In the genomic region with DNA sequence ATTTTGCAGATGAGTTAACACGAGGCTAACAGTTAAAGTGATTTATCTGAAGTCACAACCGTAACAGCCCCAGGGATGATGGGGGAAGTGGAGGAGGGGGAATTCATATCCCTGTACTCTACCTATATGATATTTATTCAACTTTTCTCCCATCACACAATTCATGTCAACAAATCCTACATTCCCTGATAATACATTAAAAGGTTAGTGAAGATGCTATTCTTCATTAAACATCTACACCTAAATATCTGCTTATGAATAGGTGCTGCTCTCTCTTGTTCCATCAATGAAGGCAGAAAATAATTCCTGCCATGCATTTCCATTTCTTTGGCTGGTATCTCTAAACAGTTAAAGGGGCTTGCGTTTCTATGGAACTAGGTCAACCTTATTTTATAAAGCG, we compare ENCODE assay signal across 9 cellular contexts. TPM values are rescaled to one million over a fixed set of nuclear protein-coding genes. Genes with fewer than 3 reads are reported as not detected.
A peak's percentile ranks its signal among the peaks of the same experiment; 100 is the strongest.
DNase-seq lines count a peak whose midpoint lies in the region; ATAC-seq, FAIRE-seq and TF ChIP-seq lines count a peak whose summit lies in the region.
"Had no signal": no experiment of that assay in that cellular context is flagged by ENCODE, and none has a peak within 500 bp of the region (broad histone marks: within the 10 kb centered on the region; RNA-seq: fewer than 3 reads in every experiment).

No MANE protein-coding gene starts in this region.

- BruUV-seq in HepG2 (replicated peaks; lab: Mats Ljungman, UMichigan), result no TSS peak

- ATAC-seq in HepG2, result no peak
- no peak for ATAC-seq in right lobe of liver
- ATAC-seq in HG02763 (IDR thresholded peaks at IDR 0.05; ENCODE audit: unreplicated experiment), result no peak
- no peak for ATAC-seq in stimulated activated naive B cell treated with anti-CD40 and anti-IgM and Interleukin-4, amounts not matched to agents 10 μg/mL and 1 μg/mL and 100 μg/mL, for 72 hours (replicated peaks)

- no peak overlapping the region for H3K27ac ChIP-seq in HepG2 (ENCODE audit: extremely low read length, insufficient read depth, low read length)
- H3K27ac ChIP-seq in right lobe of liver, result no peak overlapping the region
- peak overlapping the region; percentile 95 for H3K27ac ChIP-seq in epithelial cell of prostate
- peak overlapping the region; percentile 99 for H3K27ac ChIP-seq in vagina

- no peak for TF ChIP-seq RAD21 in HepG2 (CRISPR knock-in tag; IDR thresholded peaks at IDR 0.05)

- H3K4me1 ChIP-seq in HepG2 (ENCODE audit: insufficient read depth, low read length) (peaks cover 44% of the 10 kb centered on the region), right lobe of liver (no peaks in the 10 kb centered on the region), vagina (peaks cover 52% of the 10 kb centered on the region)

- CTCF ChIA-PET in HepG2 (lab: Yijun Ruan, JAX; ENCODE audit: low intra/inter-chr PET ratio, low total read pairs), result no interaction called here

- peak overlapping the region; percentile 94 for H3K27ac Mint-ChIP-seq in nephron progenitor cell
- H3K27ac Mint-ChIP-seq in stimulated activated naive B cell treated with anti-CD40 and anti-IgM and Interleukin-4, amounts not matched to agents 10 μg/mL and 1 μg/mL and 100 μg/mL, for 72 hours, result no peak overlapping the region

- H3K36me3 ChIP-seq in HepG2 (replicated peaks in 1 of 2; ENCODE audit: control insufficient read depth in 1 of 2, insufficient read depth in 2 of 2, low read length in 2 of 2) (peaks cover 14 to 68% of the 10 kb centered on the region in 2 experiments), right lobe of liver (peaks cover 0 to 19% (median 0%) of the 10 kb centered on the region in 4 donors), vagina (peaks cover 0 to 48% of the 10 kb centered on the region in 2 donors)

- peaks cover 60% of the 10 kb centered on the region for H3K4me1 Mint-ChIP-seq in nephron progenitor cell
- H3K4me1 Mint-ChIP-seq in stimulated activated naive B cell treated with anti-CD40 and anti-IgM and Interleukin-4, amounts not matched to agents 10 μg/mL and 1 μg/mL and 100 μg/mL, for 72 hours, result peaks cover 16 to 36% of the 10 kb centered on the region in 2 donors

- no peaks in the 10 kb centered on the region for H3K27me3 Mint-ChIP-seq in nephron progenitor cell (ENCODE audit: low read depth, poor library complexity)
- no peaks in the 10 kb centered on the region for H3K27me3 Mint-ChIP-seq in stimulated activated naive B cell treated with anti-CD40 and anti-IgM and Interleukin-4, amounts not matched to agents 10 μg/mL and 1 μg/mL and 100 μg/mL, for 72 hours

- no peak overlapping the region for H3K4me2 ChIP-seq in HepG2 (ENCODE audit: low read depth, low read length)

- TF ChIP-seq EP300 in HepG2 (IDR thresholded peaks at IDR 0.05; ENCODE audit: low read depth in 2 of 2, low read length in 2 of 2) (no peak), HepG2 (CRISPR knock-in tag; IDR thresholded peaks at IDR 0.05; ENCODE audit: borderline replicate concordance) (no peak)

- peaks cover 43% of the 10 kb centered on the region for H3K36me3 Mint-ChIP-seq in nephron progenitor cell (ENCODE audit: low read depth)
- peaks cover 12 to 33% of the 10 kb centered on the region in 2 donors for H3K36me3 Mint-ChIP-seq in stimulated activated naive B cell treated with anti-CD40 and anti-IgM and Interleukin-4, amounts not matched to agents 10 μg/mL and 1 μg/mL and 100 μg/mL, for 72 hours

- H3K4me3 ChIP-seq in HepG2 (replicated peaks in 1 of 3; ENCODE audit: insufficient read depth in 1 of 3, low read depth in 2 of 3, low read length in 3 of 3), result no peak overlapping the region
- no peak overlapping the region for H3K4me3 ChIP-seq in right lobe of liver
- peak overlapping the region in 1 of 2 donors; percentile 12 for H3K4me3 ChIP-seq in vagina

- POLR2A ChIA-PET in HepG2 (lab: Yijun Ruan, JAX), result no interaction called here

- H3K9me3 ChIP-seq in HepG2 (ENCODE audit: low read length) (no peaks in the 10 kb centered on the region), right lobe of liver (no peaks in the 10 kb centered on the region), vagina (no peaks in the 10 kb centered on the region)

- peak overlapping the region; percentile 95 for H3K4me3 Mint-ChIP-seq in nephron progenitor cell
- no peak overlapping the region for H3K4me3 Mint-ChIP-seq in stimulated activated naive B cell treated with anti-CD40 and anti-IgM and Interleukin-4, amounts not matched to agents 10 μg/mL and 1 μg/mL and 100 μg/mL, for 72 hours

- H4K20me1 ChIP-seq in HepG2 (ENCODE audit: insufficient read depth, low read length), result peaks cover 35% of the 10 kb centered on the region

- WGBS in HepG2 (ENCODE audit: low lambda C conversion rate), result 94% methylated on average over 4 of the region's 4 CpGs
- WGBS in right lobe of liver (ENCODE audit: insufficient coverage, low coverage, low lambda C conversion rate, missing lambda C conversion rate), result 66% methylated on average over 4 of the region's 4 CpGs

- in situ Hi-C loops in HepG2 (cut with HindIII; ENCODE audit: extremely low pct_ligation_motif_present, low pct_unique_long_range_greater_than_20kb), result no loop called here

- DNase-seq in HepG2 (ENCODE audit: low spot score), result no peak
- DNase-seq in right lobe of liver, result no peak
- no peak for DNase-seq in epithelial cell of prostate (ENCODE audit: low read depth, low spot score)
- no peak for DNase-seq in nephron progenitor cell
- DNase-seq in vagina (ENCODE audit: extremely low spot score in 2 of 2), result no peak
- no peak for DNase-seq in iPS-NIHi7 (ENCODE audit: extremely low spot score)
- no peak for DNase-seq in stimulated activated naive B cell treated with anti-CD40 and anti-IgM and Interleukin-4, amounts not matched to agents 10 μg/mL and 1 μg/mL and 100 μg/mL, for 72 hours
- DNase-seq: activated CD4-positive, CD25-positive, alpha-beta regulatory T cell treated with anti-CD3 and anti-CD28 coated beads, Interleukin-2, amount 50 U/mL, for 72 hours had no signal

- H3K27me3 ChIP-seq in HepG2 (ENCODE audit: control insufficient read depth in 1 of 2, insufficient read depth in 2 of 2, low read length in 2 of 2) (no peaks in the 10 kb centered on the region), right lobe of liver (no peaks in the 10 kb centered on the region), vagina (no peaks in the 10 kb centered on the region)

- FAIRE-seq in HepG2 (lab: Jason Lieb, UNC), result no peak

- no peaks in the 10 kb centered on the region for H3K9me3 Mint-ChIP-seq in nephron progenitor cell
- no peaks in the 10 kb centered on the region for H3K9me3 Mint-ChIP-seq in stimulated activated naive B cell treated with anti-CD40 and anti-IgM and Interleukin-4, amounts not matched to agents 10 μg/mL and 1 μg/mL and 100 μg/mL, for 72 hours

- TF ChIP-seq POLR2A in HepG2 (IDR thresholded peaks at IDR 0.05; ENCODE audit: insufficient read depth in 1 of 2, low read depth in 2 of 2, low read length in 2 of 2) (no peak), right lobe of liver (IDR thresholded peaks at IDR 0.05) (no peak), vagina (IDR thresholded peaks at IDR 0.05) (no peak)

- no peak overlapping the region for H3K9ac ChIP-seq in HepG2 (ENCODE audit: insufficient read depth, low read depth, low read length)

- intact Hi-C loops in HepG2 (cut with micrococcal nuclease; ENCODE audit: unreplicated experiment) (no loop called here), right lobe of liver (cut with DNase I) (no loop called here), vagina (cut with DNase I) (no loop called here)

- TF ChIP-seq CTCF in HepG2 (CRISPR knock-in tag; IDR thresholded peaks at IDR 0.05) (no peak), right lobe of liver (IDR thresholded peaks at IDR 0.05) (no peak), nephron progenitor cell (IDR thresholded peaks at IDR 0.05) (no peak), vagina (IDR thresholded peaks at IDR 0.05) (no peak)

- H3K79me2 ChIP-seq in HepG2 (ENCODE audit: insufficient read depth, low read length), result peaks cover 50% of the 10 kb centered on the region

- no peak overlapping the region for H2AFZ ChIP-seq in HepG2 (ENCODE audit: low read length)

RNA-seq across cellular contexts. Expression of gene YBX3, which starts 6.8 kb away (rescaled TPM):
- total RNA-seq in HepG2 (2016; rRNA removed; fragmentation: Illumina TruSeq; extraction: Trizol) (62.6 and 77.5 TPM in 2 replicates), right lobe of liver (10 to 100 TPM; 16.0 to 34.2 (median 23.2) TPM), vagina (356 TPM)
- 196 and 201 TPM in 2 replicates for total RNA-seq in HepG2 (2016; cell fraction: cytosol; rRNA removed; fragmentation: Illumina TruSeq; extraction: Trizol; ENCODE audit: low read depth)
- 52.0 and 76.4 TPM in 2 replicates for total RNA-seq in HepG2 (2016; cell fraction: insoluble cytoplasmic fraction; rRNA removed; fragmentation: Illumina TruSeq; extraction: Trizol)
- total RNA-seq in HepG2 (2016; cell fraction: membrane; rRNA removed; fragmentation: Illumina TruSeq; extraction: Trizol), result 193 and 202 TPM in 2 replicates
- total RNA-seq in HepG2 (2016; cell fraction: nucleus; rRNA removed; fragmentation: Illumina TruSeq; extraction: Trizol), result 85.5 and 101 TPM in 2 replicates
- 99.6 and 107 TPM in 2 replicates for polyA plus RNA-seq in HepG2 (2011; rRNA removed)
- polyA plus RNA-seq in HepG2 (2011; cell fraction: cytosol; rRNA removed), result 78.6 and 78.7 TPM in 2 replicates
- 376 and 410 TPM in 2 replicates for polyA plus RNA-seq in HepG2 (2011; cell fraction: nucleus; rRNA removed)
- polyA plus RNA-seq in HepG2 (2012), result 107 and 155 TPM in 2 replicates
- 380 and 410 TPM in 2 replicates for polyA plus RNA-seq in HepG2 (2016; cell fraction: cytosol; fragmentation: Illumina TruSeq; extraction: Trizol; ENCODE audit: low read depth)
- polyA plus RNA-seq in HepG2 (2016; cell fraction: insoluble cytoplasmic fraction; fragmentation: Illumina TruSeq; extraction: Trizol; ENCODE audit: low read depth), result 105 and 112 TPM in 2 replicates
- polyA plus RNA-seq in HepG2 (2016; cell fraction: membrane; fragmentation: Illumina TruSeq; extraction: Trizol; ENCODE audit: low read depth), result 302 and 346 TPM in 2 replicates
- 178 and 216 TPM in 2 replicates for polyA plus RNA-seq in HepG2 (2016; cell fraction: nucleus; fragmentation: Illumina TruSeq; extraction: Trizol; ENCODE audit: insufficient read depth, low read depth)
- polyA minus RNA-seq in HepG2 (2011; rRNA and poly(A)+ RNA removed; ENCODE audit: low replicate concordance), result 56.6 and 119 TPM in 2 replicates
- 28.9 and 30.7 TPM in 2 replicates for polyA minus RNA-seq in HepG2 (2011; cell fraction: cytosol; rRNA and poly(A)+ RNA removed)
- polyA minus RNA-seq in HepG2 (2011; cell fraction: nucleus; rRNA and poly(A)+ RNA removed), result 154 and 197 TPM in 2 replicates

RNA-seq across cellular contexts. Expression of gene STYK1, which starts 42.4 kb away (rescaled TPM):
- total RNA-seq in HepG2 (2016; rRNA removed; fragmentation: Illumina TruSeq; extraction: Trizol) (not detected in 2 replicates), right lobe of liver (not detected), vagina (6.4 TPM)
- total RNA-seq in HepG2 (2016; cell fraction: cytosol; rRNA removed; fragmentation: Illumina TruSeq; extraction: Trizol; ENCODE audit: low read depth), result not detected in 2 replicates
- total RNA-seq in HepG2 (2016; cell fraction: insoluble cytoplasmic fraction; rRNA removed; fragmentation: Illumina TruSeq; extraction: Trizol), result not detected in 2 replicates
- total RNA-seq in HepG2 (2016; cell fraction: membrane; rRNA removed; fragmentation: Illumina TruSeq; extraction: Trizol), result not detected in 2 replicates
- total RNA-seq in HepG2 (2016; cell fraction: nucleus; rRNA removed; fragmentation: Illumina TruSeq; extraction: Trizol), result not detected in 2 replicates
- polyA plus RNA-seq in HepG2 (2011; rRNA removed), result not detected in 2 replicates
- polyA plus RNA-seq in HepG2 (2011; cell fraction: cytosol; rRNA removed), result not detected in 2 replicates
- polyA plus RNA-seq in HepG2 (2011; cell fraction: nucleus; rRNA removed), result not detected in 2 replicates
- not detected in 2 replicates for polyA plus RNA-seq in HepG2 (2012)
- polyA plus RNA-seq in HepG2 (2016; cell fraction: cytosol; fragmentation: Illumina TruSeq; extraction: Trizol; ENCODE audit: low read depth), result not detected in 2 replicates
- not detected in 2 replicates for polyA plus RNA-seq in HepG2 (2016; cell fraction: insoluble cytoplasmic fraction; fragmentation: Illumina TruSeq; extraction: Trizol; ENCODE audit: low read depth)
- polyA plus RNA-seq in HepG2 (2016; cell fraction: membrane; fragmentation: Illumina TruSeq; extraction: Trizol; ENCODE audit: low read depth), result not detected in 2 replicates
- not detected in 2 replicates for polyA plus RNA-seq in HepG2 (2016; cell fraction: nucleus; fragmentation: Illumina TruSeq; extraction: Trizol; ENCODE audit: insufficient read depth, low read depth)
- polyA minus RNA-seq in HepG2 (2011; rRNA and poly(A)+ RNA removed; ENCODE audit: low replicate concordance), result 9.3 TPM in 1 of 2 replicates, not detected in the other
- polyA minus RNA-seq in HepG2 (2011; cell fraction: cytosol; rRNA and poly(A)+ RNA removed), result not detected in 2 replicates
- polyA minus RNA-seq in HepG2 (2011; cell fraction: nucleus; rRNA and poly(A)+ RNA removed), result not detected in 2 replicates

Comparison
In these comparisons a context has a peak if more than half of its experiments do, and no peak if none do; other contexts are left out.
1. H3K27ac ChIP-seq: peak in epithelial cell of prostate (single experiment) and vagina (single experiment); none in HepG2 (single experiment) and right lobe of liver (0 of 3).